Comparison of ENCODE assay signal across 13 cellular contexts in genomic region chr17:31568140-31568938, GRCh38.
DNase-seq lines count a peak whose midpoint lies in the region; ATAC-seq and TF ChIP-seq lines count a peak whose summit lies in the region.
"Had no signal": no experiment of that assay in that cellular context is flagged by ENCODE, and none has a peak within 500 bp of the region (broad histone marks: within the 10 kb centered on the region; RNA-seq: fewer than 3 reads in every experiment).

No MANE protein-coding gene starts in this region.

- H3K27me3 ChIP-seq in Peyer's patch (no peaks in the 10 kb centered on the region), neuronal stem cell (ENCODE audit: control insufficient read depth in 3 of 3, insufficient read depth in 3 of 3, low read depth in 1 of 3, low read length in 3 of 3) (peaks cover 0 to 35% (median 0%) of the 10 kb centered on the region in 3 experiments), tibial artery (no peaks in the 10 kb centered on the region)

- H3K27ac ChIP-seq in Peyer's patch (peak overlapping the region in 3 of 4 donors; percentile 1 to 32 (median 23)), neuronal stem cell (replicated peaks; ENCODE audit: low read length) (no peak overlapping the region), tibial artery (peak overlapping the region; percentile 79 to 83)
- H3K27ac ChIP-seq: prostate gland had no signal

- H3K9me3 ChIP-seq in Peyer's patch (no peaks in the 10 kb centered on the region), neuronal stem cell (replicated peaks in 1 of 2; ENCODE audit: control insufficient read depth in 2 of 2, insufficient read depth in 1 of 2, low read depth in 1 of 2, low read length in 2 of 2) (no peaks in the 10 kb centered on the region), tibial artery (no peaks in the 10 kb centered on the region)
- H3K9me3 ChIP-seq: prostate gland had no signal

- H3K4me1 ChIP-seq in Peyer's patch (peaks cover 0 to 15% (median 0%) of the 10 kb centered on the region in 4 donors), neuronal stem cell (ENCODE audit: control insufficient read depth in 2 of 2, insufficient read depth in 1 of 2, low read depth in 1 of 2, low read length in 2 of 2) (peaks cover 0 to 10% of the 10 kb centered on the region in 2 donors), tibial artery (peaks cover 0 to 100% (median 96%) of the 10 kb centered on the region in 4 donors)

- no peak overlapping the region for H3K18ac ChIP-seq in neuronal stem cell (ENCODE audit: low read length)

- no peak for DNase-seq in Peyer's patch
- DNase-seq in fibroblast of gingiva (ENCODE audit: low read depth): peak; percentile 93
- DNase-seq in neuronal stem cell (ENCODE audit: low spot score): no peak
- peak; percentile 72 to 83 for DNase-seq in tibial artery
- no peak for DNase-seq in GM03348 (ENCODE audit: low spot score)
- DNase-seq: activated CD4-positive, alpha-beta T cell treated with anti-CD3 and anti-CD28 coated beads for 36 hours; aorta; effector memory CD8-positive, alpha-beta T cell; midbrain; T-helper 2 cell had no signal

- H4K8ac ChIP-seq in neuronal stem cell (ENCODE audit: low read depth, low read length): no peak overlapping the region

- H2BK5ac ChIP-seq in neuronal stem cell (ENCODE audit: low read length): peak overlapping the region; percentile 11

- no CpG with 5 or more reads among the region's 16 CpGs for WGBS in neuronal stem cell (ENCODE audit: extremely low coverage in 2 of 2, insufficient read length in 2 of 2, insufficient replicate concordance in 1 of 2), 2 donors

- no peak overlapping the region for H3K14ac ChIP-seq in neuronal stem cell (ENCODE audit: low read length)

- H3K4me3 ChIP-seq in Peyer's patch: peak overlapping the region in 1 of 4 donors; percentile 20
- no peak overlapping the region for H3K4me3 ChIP-seq in neuronal stem cell (ENCODE audit: low read length in 2 of 2)
- peak overlapping the region; percentile 0 to 32 for H3K4me3 ChIP-seq in tibial artery
- H3K4me3 ChIP-seq: prostate gland had no signal

- no peak overlapping the region for H2BK120ac ChIP-seq in neuronal stem cell (ENCODE audit: low read depth, low read length)

- H2BK12ac ChIP-seq in neuronal stem cell (ENCODE audit: low read length): no peak overlapping the region

- peak overlapping the region; percentile 5 for H3K23ac ChIP-seq in neuronal stem cell (ENCODE audit: low read depth, low read length, poor library complexity)

- H3K36me3 ChIP-seq in Peyer's patch: no peaks in the 10 kb centered on the region
- no peaks in the 10 kb centered on the region for H3K36me3 ChIP-seq in neuronal stem cell (replicated peaks in 1 of 2; ENCODE audit: control insufficient read depth in 2 of 2, insufficient read depth in 2 of 2, low read length in 2 of 2)
- no peaks in the 10 kb centered on the region for H3K36me3 ChIP-seq in tibial artery
- H3K36me3 ChIP-seq: prostate gland had no signal

- no peak overlapping the region for H3K4ac ChIP-seq in neuronal stem cell (ENCODE audit: low read length)

- H2AK5ac ChIP-seq in neuronal stem cell (ENCODE audit: low read depth, low read length): peak overlapping the region; percentile 3

- H4K91ac ChIP-seq in neuronal stem cell (ENCODE audit: low read depth, low read length, poor library complexity): no peak overlapping the region

- no peak overlapping the region for H3K4me2 ChIP-seq in neuronal stem cell (ENCODE audit: insufficient read depth, low read length, poor library complexity, severe bottlenecking)

- no peak overlapping the region for H2BK15ac ChIP-seq in neuronal stem cell (ENCODE audit: low read length)

- no peak for ATAC-seq in HG02852 (IDR thresholded peaks at IDR 0.05; ENCODE audit: unreplicated experiment)
- no peak for ATAC-seq in HG03342 (IDR thresholded peaks at IDR 0.05; ENCODE audit: unreplicated experiment)
- ATAC-seq: activated CD4-positive, alpha-beta T cell treated with anti-CD3 and anti-CD28 coated beads for 36 hours; effector memory CD8-positive, alpha-beta T cell had no signal

- H3K79me1 ChIP-seq in neuronal stem cell (ENCODE audit: low read depth, low read length): no peaks in the 10 kb centered on the region

- no peak overlapping the region for H2AFZ ChIP-seq in neuronal stem cell (ENCODE audit: low read length)

- H3K9ac ChIP-seq in neuronal stem cell (ENCODE audit: low read depth, low read length, poor library complexity): no peak overlapping the region

- TF ChIP-seq CTCF in Peyer's patch (IDR thresholded peaks at IDR 0.05) (no peak), tibial artery (IDR thresholded peaks at IDR 0.05) (no peak)

- TF ChIP-seq POLR2A in Peyer's patch (IDR thresholded peaks at IDR 0.05): no peak

- intact Hi-C loops in tibial artery (cut with DNase I; ENCODE audit: low total_unique reads): no loop called here

Comparison
In these comparisons a context has a peak if more than half of its experiments do, and no peak if none do; other contexts are left out.
1. DNase-seq: peak in fibroblast of gingiva (single experiment) and tibial artery (2 of 2); none in Peyer's patch (0 of 3), neuronal stem cell (single experiment) and GM03348 (single experiment).
2. H3K4me3 ChIP-seq: peak in tibial artery (2 of 2); none in neuronal stem cell (0 of 2).